In genomic region chr18:22524783-22525182, GRCh38 we compare ENCODE assay signal across 28 cellular contexts.
"Had no signal": no experiment of that assay in that cellular context is flagged by ENCODE, and none has a peak within 500 bp of the region (broad histone marks: within the 10 kb centered on the region; RNA-seq: fewer than 3 reads in every experiment).

No MANE protein-coding gene starts in this region.

- ATAC-seq: heart right ventricle; left colon; mucosa of descending colon; stimulated activated naive CD8-positive, alpha-beta T cell treated with anti-CD3 and anti-CD28 coated beads, Interleukin-15, amount 100 ng/mL, for 72 hours; upper lobe of right lung had no signal

- H2AFZ ChIP-seq: neural progenitor cell had no signal

- H3K4me2 ChIP-seq: neural progenitor cell had no signal

- H3K4me3 ChIP-seq: coronary artery, esophagus muscularis mucosa, heart right ventricle, lung, mucosa of descending colon, neural progenitor cell, prostate gland, right atrium auricular region, sigmoid colon, skin epidermis, suprapubic skin, transverse colon, upper lobe of right lung, uterus had no signal

- H3K36me3 ChIP-seq: esophagus muscularis mucosa, heart right ventricle, neural progenitor cell, prostate gland, right atrium auricular region, sigmoid colon, suprapubic skin, transverse colon, upper lobe of right lung, uterus had no signal

- H3K9me3 ChIP-seq: esophagus muscularis mucosa, heart right ventricle, mucosa of descending colon, prostate gland, right atrium auricular region, sigmoid colon, suprapubic skin, transverse colon, upper lobe of right lung, uterus had no signal

- H3K27me3 ChIP-seq: esophagus muscularis mucosa, heart right ventricle, neural progenitor cell, right atrium auricular region, sigmoid colon, suprapubic skin, transverse colon, upper lobe of right lung, uterus had no signal

- H3K4me1 ChIP-seq: prostate gland, sigmoid colon, suprapubic skin, transverse colon, upper lobe of right lung, uterus had no signal

- H3K9ac ChIP-seq: neural progenitor cell had no signal

- H3K27ac ChIP-seq: coronary artery, esophagus muscularis mucosa, neural progenitor cell, prostate gland, right atrium auricular region, sigmoid colon, skin epidermis, suprapubic skin, transverse colon, upper lobe of right lung, uterus had no signal

- DNase-seq: dermis blood vessel endothelial cell; effector memory CD4-positive, alpha-beta T cell; foreskin melanocyte; glutamatergic neuron; heart right ventricle; hippocampal formation; islet precursor cell; kidney glomerular epithelial cell; left colon; left ventricle myocardium superior; mucosa of descending colon; naive B cell; sigmoid colon; stimulated activated CD4-positive, alpha-beta T cell treated with anti-CD3 and anti-CD28 coated beads, Interleukin-15, amount 100 ng/mL, for 24 hours; stimulated activated CD4-positive, alpha-beta T cell treated with anti-CD3 and anti-CD28 coated beads, Interleukin-2, amount 100 ng/mL, for 48 hours; stimulated activated naive CD4-positive, alpha-beta T cell; stimulated activated naive CD8-positive, alpha-beta T cell treated with anti-CD3 and anti-CD28 coated beads, Interleukin-15, amount 100 ng/mL, for 72 hours; transverse colon; upper lobe of right lung; uterus had no signal
